1 cellular context compared by ENCODE assay signal in genomic region chr11:69667619-69668604, GRCh38.
TF ChIP-seq lines count a peak whose summit lies in the region.

No MANE protein-coding gene starts in this region.

TF ChIP-seq in HepG2, 621 proteins besides CTCF, POLR2A, EP300 and RAD21 (continued from another document and continues in another):
- TF ChIP-seq USF2 (IDR thresholded peaks at IDR 0.05; ENCODE audit: low read depth, low read length): no peak
- peak; percentile 34; the same call in 1 of the 2 replicates for TF ChIP-seq USF2 (CRISPR knock-in tag; IDR thresholded peaks at IDR 0.05; ENCODE audit: borderline replicate concordance)
- no peak for TF ChIP-seq ATAD3A (CRISPR knock-in tag; IDR thresholded peaks at IDR 0.05)
- no peak for TF ChIP-seq TRIM24 (CRISPR knock-in tag; IDR thresholded peaks at IDR 0.05)
- TF ChIP-seq NFE2 (CRISPR knock-in tag; IDR thresholded peaks at IDR 0.05): no peak
- TF ChIP-seq ZNF292 (CRISPR knock-in tag; IDR thresholded peaks at IDR 0.05; ENCODE audit: borderline replicate concordance, low read depth): peak; percentile 61; the same call in 1 of the 2 replicates
- peak; percentile 68 for TF ChIP-seq HOXA3 (CRISPR knock-in tag; IDR thresholded peaks at IDR 0.05)
- 0 out of 2 replicates have a peak, but pooled peaks have one; percentile 34 for TF ChIP-seq REL (CRISPR knock-in tag; conservative IDR thresholded peaks at IDR 0.05)
- no peak for TF ChIP-seq TRAFD1 (CRISPR knock-in tag; IDR thresholded peaks at IDR 0.05; ENCODE audit: borderline replicate concordance)
- TF ChIP-seq STAT6 (CRISPR knock-in tag; IDR thresholded peaks at IDR 0.05; ENCODE audit: borderline replicate concordance): peak; percentile 55; the same call in 1 of the 2 replicates
- peak; percentile 95 for TF ChIP-seq PAXIP1 (CRISPR knock-in tag; conservative IDR thresholded peaks at IDR 0.05)
- 0 out of 2 replicates have a peak, but pooled peaks have one; percentile 22 for TF ChIP-seq ZZZ3 (CRISPR knock-in tag; IDR thresholded peaks at IDR 0.05; ENCODE audit: borderline replicate concordance)
- TF ChIP-seq DMAP1 (CRISPR knock-in tag; IDR thresholded peaks at IDR 0.05): peak; percentile 76; the same call in 1 of the 2 replicates
- peak; percentile 83 for TF ChIP-seq TSC22D2 (CRISPR knock-in tag; IDR thresholded peaks at IDR 0.05; ENCODE audit: borderline replicate concordance)
- no peak for TF ChIP-seq ZSCAN22 (CRISPR knock-in tag; IDR thresholded peaks at IDR 0.05)
- TF ChIP-seq LRRFIP1 (CRISPR knock-in tag; conservative IDR thresholded peaks at IDR 0.05): no peak
- TF ChIP-seq NFIC (IDR thresholded peaks at IDR 0.05; ENCODE audit: low read length): peak; percentile 60; the same call in 1 of the 2 replicates
- TF ChIP-seq ZNF317 (CRISPR knock-in tag; IDR thresholded peaks at IDR 0.05): peak; percentile 90
- no peak for TF ChIP-seq JDP2 (CRISPR knock-in tag; IDR thresholded peaks at IDR 0.05; ENCODE audit: borderline replicate concordance)
- peak; percentile 66; the same call in 1 of the 2 replicates for TF ChIP-seq ATF2 (CRISPR knock-in tag; IDR thresholded peaks at IDR 0.05)
- TF ChIP-seq, protein P1, sequence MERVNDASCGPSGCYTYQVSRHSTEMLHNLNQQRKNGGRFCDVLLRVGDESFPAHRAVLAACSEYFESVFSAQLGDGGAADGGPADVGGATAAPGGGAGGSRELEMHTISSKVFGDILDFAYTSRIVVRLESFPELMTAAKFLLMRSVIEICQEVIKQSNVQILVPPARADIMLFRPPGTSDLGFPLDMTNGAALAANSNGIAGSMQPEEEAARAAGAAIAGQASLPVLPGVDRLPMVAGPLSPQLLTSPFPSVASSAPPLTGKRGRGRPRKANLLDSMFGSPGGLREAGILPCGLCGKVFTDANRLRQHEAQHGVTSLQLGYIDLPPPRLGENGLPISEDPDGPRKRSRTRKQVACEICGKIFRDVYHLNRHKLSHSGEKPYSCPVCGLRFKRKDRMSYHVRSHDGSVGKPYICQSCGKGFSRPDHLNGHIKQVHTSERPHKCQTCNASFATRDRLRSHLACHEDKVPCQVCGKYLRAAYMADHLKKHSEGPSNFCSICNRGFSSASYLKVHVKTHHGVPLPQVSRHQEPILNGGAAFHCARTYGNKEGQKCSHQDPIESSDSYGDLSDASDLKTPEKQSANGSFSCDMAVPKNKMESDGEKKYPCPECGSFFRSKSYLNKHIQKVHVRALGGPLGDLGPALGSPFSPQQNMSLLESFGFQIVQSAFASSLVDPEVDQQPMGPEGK (CRISPR knock-in tag; IDR thresholded peaks at IDR 0.05): peak; percentile 100
- peak; percentile 60; the same call in 1 of the 2 replicates for TF ChIP-seq SIX1 (CRISPR knock-in tag; IDR thresholded peaks at IDR 0.05; ENCODE audit: borderline replicate concordance)
- TF ChIP-seq, protein P2, sequence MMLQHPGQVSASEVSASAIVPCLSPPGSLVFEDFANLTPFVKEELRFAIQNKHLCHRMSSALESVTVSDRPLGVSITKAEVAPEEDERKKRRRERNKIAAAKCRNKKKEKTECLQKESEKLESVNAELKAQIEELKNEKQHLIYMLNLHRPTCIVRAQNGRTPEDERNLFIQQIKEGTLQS (CRISPR knock-in tag; IDR thresholded peaks at IDR 0.05): no peak
- TF ChIP-seq ZNF263 (CRISPR knock-in tag; IDR thresholded peaks at IDR 0.05): peak; percentile 50; the same call in 1 of the 2 replicates
- TF ChIP-seq CHD4 (IDR thresholded peaks at IDR 0.05; ENCODE audit: borderline replicate concordance, low read length): no peak
- TF ChIP-seq, protein P3, sequence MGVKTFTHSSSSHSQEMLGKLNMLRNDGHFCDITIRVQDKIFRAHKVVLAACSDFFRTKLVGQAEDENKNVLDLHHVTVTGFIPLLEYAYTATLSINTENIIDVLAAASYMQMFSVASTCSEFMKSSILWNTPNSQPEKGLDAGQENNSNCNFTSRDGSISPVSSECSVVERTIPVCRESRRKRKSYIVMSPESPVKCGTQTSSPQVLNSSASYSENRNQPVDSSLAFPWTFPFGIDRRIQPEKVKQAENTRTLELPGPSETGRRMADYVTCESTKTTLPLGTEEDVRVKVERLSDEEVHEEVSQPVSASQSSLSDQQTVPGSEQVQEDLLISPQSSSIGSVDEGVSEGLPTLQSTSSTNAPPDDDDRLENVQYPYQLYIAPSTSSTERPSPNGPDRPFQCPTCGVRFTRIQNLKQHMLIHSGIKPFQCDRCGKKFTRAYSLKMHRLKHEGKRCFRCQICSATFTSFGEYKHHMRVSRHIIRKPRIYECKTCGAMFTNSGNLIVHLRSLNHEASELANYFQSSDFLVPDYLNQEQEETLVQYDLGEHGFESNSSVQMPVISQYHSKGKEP (CRISPR knock-in tag; IDR thresholded peaks at IDR 0.05): no peak
- peak; percentile 96 for TF ChIP-seq KDM5B (CRISPR knock-in tag; IDR thresholded peaks at IDR 0.05; ENCODE audit: borderline replicate concordance)
- no peak for TF ChIP-seq ZNF251 (CRISPR knock-in tag; IDR thresholded peaks at IDR 0.05)
- TF ChIP-seq, protein P4, sequence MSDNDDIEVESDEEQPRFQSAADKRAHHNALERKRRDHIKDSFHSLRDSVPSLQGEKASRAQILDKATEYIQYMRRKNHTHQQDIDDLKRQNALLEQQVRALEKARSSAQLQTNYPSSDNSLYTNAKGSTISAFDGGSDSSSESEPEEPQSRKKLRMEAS (IDR thresholded peaks at IDR 0.05): peak; percentile 98
- TF ChIP-seq KLF6 (CRISPR knock-in tag; IDR thresholded peaks at IDR 0.05): peak; percentile 92; the same call in 1 of the 2 replicates
- TF ChIP-seq PHF21A (CRISPR knock-in tag; IDR thresholded peaks at IDR 0.05): peak; percentile 88
- TF ChIP-seq IKZF5 (CRISPR knock-in tag; IDR thresholded peaks at IDR 0.05): peak; percentile 87; the same call in 1 of the 2 replicates
- TF ChIP-seq ZNF792 (CRISPR knock-in tag; IDR thresholded peaks at IDR 0.05): 0 out of 2 replicates have a peak, but pooled peaks have one; percentile 79
